Comparison of ENCODE assay signal across 8 cellular contexts in the genomic region with DNA sequence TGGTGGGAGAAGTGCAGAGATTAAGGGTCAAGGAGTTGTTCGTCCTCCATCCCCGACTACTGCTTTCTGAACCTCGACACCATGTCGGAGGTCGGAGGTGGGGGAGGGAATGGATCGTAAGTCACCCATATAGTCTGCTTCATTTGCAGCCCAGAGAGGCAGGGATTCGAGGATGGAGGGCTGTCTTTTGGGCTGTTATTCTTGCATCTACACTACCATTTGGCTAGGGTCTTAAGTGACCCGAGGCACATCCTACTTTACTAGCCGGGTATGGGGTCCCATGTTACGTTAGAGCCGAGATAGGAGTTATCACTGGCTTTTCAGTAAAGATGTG. TPM values are rescaled to one million over a fixed set of nuclear protein-coding genes. Genes with fewer than 3 reads are reported as not detected.
DNase-seq lines count a peak whose midpoint lies in the region; ATAC-seq and TF ChIP-seq lines count a peak whose summit lies in the region.

No MANE protein-coding gene starts in this region.

- H3K36me3 Mint-ChIP-seq in CD8-positive, alpha-beta memory T cell = peaks cover 0 to 75% (median 21%) of the 10 kb centered on the region in 3 donors
- H3K36me3 Mint-ChIP-seq in endothelial cell (ENCODE audit: low read depth, unreplicated experiment) = peaks cover 47% of the 10 kb centered on the region

- no peaks in the 10 kb centered on the region for H3K9me3 ChIP-seq in CD8-positive, alpha-beta memory T cell (ENCODE audit: low read length)
- H3K9me3 ChIP-seq in NT2/D1 (ENCODE audit: insufficient read depth, low read length) (no peaks in the 10 kb centered on the region), neutrophil (no peaks in the 10 kb centered on the region)

- TF ChIP-seq CTCF in endothelial cell (IDR thresholded peaks at IDR 0.05; ENCODE audit: unreplicated experiment) (no peak), neutrophil (IDR thresholded peaks at IDR 0.05) (no peak)

- H3K4me1 Mint-ChIP-seq in CD8-positive, alpha-beta memory T cell = peaks cover 40 to 77% (median 70%) of the 10 kb centered on the region in 3 donors
- peaks cover 48% of the 10 kb centered on the region for H3K4me1 Mint-ChIP-seq in endothelial cell (ENCODE audit: unreplicated experiment)

- no peak for DNase-seq in CD8-positive, alpha-beta memory T cell
- DNase-seq in NT2/D1 (ENCODE audit: low read depth, low spot score) (peak; percentile 25), endothelial cell (ENCODE audit: low spot score) (no peak), NCI-H2029 (lab: John Stamatoyannopoulos, UW) (no peak), NCI-H2081 (lab: John Stamatoyannopoulos, UW) (no peak)

- H3K27ac Mint-ChIP-seq in CD8-positive, alpha-beta memory T cell = peak overlapping the region; percentile 55 to 99 (median 91)
- H3K27ac Mint-ChIP-seq in endothelial cell (ENCODE audit: unreplicated experiment) = peak overlapping the region; percentile 14

- CTCF ChIA-PET in CD8-positive, alpha-beta memory T cell (lab: Charles Lee) = interaction anchor here (2.1 kb wide), 1 partner anchor 222 kb away, joined by 5 read pairs; no protein-coding TSS in a partner anchor

- H3K4me1 ChIP-seq in CD8-positive, alpha-beta memory T cell (ENCODE audit: insufficient read depth, low read length) = peaks cover 34% of the 10 kb centered on the region
- peaks cover 3% of the 10 kb centered on the region for H3K4me1 ChIP-seq in NT2/D1 (ENCODE audit: insufficient read depth, insufficient read length)
- peaks cover 14 to 17% of the 10 kb centered on the region in 2 experiments for H3K4me1 ChIP-seq in neutrophil (ENCODE audit: control insufficient read depth in 1 of 2, insufficient read depth in 1 of 2, low read depth in 1 of 2, low read length in 1 of 2)

- H3K4me3 Mint-ChIP-seq in CD8-positive, alpha-beta memory T cell = peak overlapping the region; percentile 90 to 97 (median 95)
- peak overlapping the region; percentile 92 for H3K4me3 Mint-ChIP-seq in endothelial cell (ENCODE audit: unreplicated experiment)

- peak overlapping the region; percentile 94 for H3K9ac ChIP-seq in NT2/D1 (ENCODE audit: insufficient read length, low read depth)

- peaks cover 10% of the 10 kb centered on the region for H3K36me3 ChIP-seq in CD8-positive, alpha-beta memory T cell (ENCODE audit: insufficient read depth, low read length)
- H3K36me3 ChIP-seq in NT2/D1 (ENCODE audit: insufficient read depth, insufficient read length, low read length) (peaks cover 82% of the 10 kb centered on the region), neutrophil (peaks cover 13% of the 10 kb centered on the region)

- no peaks in the 10 kb centered on the region for H3K27me3 Mint-ChIP-seq in CD8-positive, alpha-beta memory T cell
- peaks cover 18% of the 10 kb centered on the region for H3K27me3 Mint-ChIP-seq in endothelial cell (ENCODE audit: unreplicated experiment)

- ATAC-seq in GM21717 (IDR thresholded peaks at IDR 0.05; ENCODE audit: unreplicated experiment) (no peak), GM21737 (IDR thresholded peaks at IDR 0.05; ENCODE audit: unreplicated experiment) (no peak)

- H3K9me3 Mint-ChIP-seq in CD8-positive, alpha-beta memory T cell = no peaks in the 10 kb centered on the region
- H3K9me3 Mint-ChIP-seq in endothelial cell (ENCODE audit: unreplicated experiment) = no peaks in the 10 kb centered on the region

- POLR2A ChIA-PET in CD8-positive, alpha-beta memory T cell (lab: Charles Lee) = no interaction called here

- peak overlapping the region; percentile 79 for H3K4me3 ChIP-seq in CD8-positive, alpha-beta memory T cell (ENCODE audit: low read length)
- H3K4me3 ChIP-seq in NT2/D1 (ENCODE audit: insufficient read length, low read depth) = peak overlapping the region; percentile 83
- H3K4me3 ChIP-seq in neutrophil (ENCODE audit: low read depth in 1 of 2, low read length in 1 of 2) = peak overlapping the region; percentile 79 to 83

- H3K27me3 ChIP-seq in CD8-positive, alpha-beta memory T cell (ENCODE audit: insufficient read depth, low read length, poor library complexity, severe bottlenecking) = no peaks in the 10 kb centered on the region
- H3K27me3 ChIP-seq in NT2/D1 (ENCODE audit: insufficient read depth, insufficient read length) = no peaks in the 10 kb centered on the region
- no peaks in the 10 kb centered on the region for H3K27me3 ChIP-seq in neutrophil

- H3K27ac ChIP-seq in CD8-positive, alpha-beta memory T cell (ENCODE audit: low read depth, low read length) = peak overlapping the region; percentile 75
- H3K27ac ChIP-seq in neutrophil = peak overlapping the region; percentile 65

RNA-seq across cellular contexts. Expression of a gene that starts 0.6 kb away (rescaled TPM):
- 10 to 100 TPM; 26.1 to 27.4 TPM for total RNA-seq in CD8-positive, alpha-beta memory T cell
- 28.3 TPM for polyA plus RNA-seq in CD8-positive, alpha-beta memory T cell
- total RNA-seq in endothelial cell (ENCODE audit: unreplicated experiment) = 22.2 TPM

RNA-seq across cellular contexts. Expression of a gene that starts 6.1 kb away (rescaled TPM):
- 100 to 1,000 TPM; 109 to 118 TPM for total RNA-seq in CD8-positive, alpha-beta memory T cell
- polyA plus RNA-seq in CD8-positive, alpha-beta memory T cell = 174 TPM
- total RNA-seq in endothelial cell (ENCODE audit: unreplicated experiment) = 124 TPM

RNA-seq across cellular contexts. Expression of a gene that starts 6.3 kb away (rescaled TPM):
- total RNA-seq in CD8-positive, alpha-beta memory T cell = 10 to 100 TPM; 24.4 to 31.3 TPM
- 17.6 TPM for polyA plus RNA-seq in CD8-positive, alpha-beta memory T cell
- 39.0 TPM for total RNA-seq in endothelial cell (ENCODE audit: unreplicated experiment)

RNA-seq across cellular contexts. Expression of a gene that starts 17.4 kb away (rescaled TPM):
- total RNA-seq in CD8-positive, alpha-beta memory T cell = 10 to 100 TPM; 59.4 to 60.9 TPM
- 58.9 TPM for polyA plus RNA-seq in CD8-positive, alpha-beta memory T cell
- total RNA-seq in endothelial cell (ENCODE audit: unreplicated experiment) = 44.0 TPM

RNA-seq across cellular contexts. Expression of a gene that starts 27.4 kb away (rescaled TPM):
- total RNA-seq in CD8-positive, alpha-beta memory T cell = 10 to 100 TPM; 41.0 to 41.9 TPM
- 30.0 TPM for polyA plus RNA-seq in CD8-positive, alpha-beta memory T cell
- total RNA-seq in endothelial cell (ENCODE audit: unreplicated experiment) = 133 TPM
